In the genomic region with DNA sequence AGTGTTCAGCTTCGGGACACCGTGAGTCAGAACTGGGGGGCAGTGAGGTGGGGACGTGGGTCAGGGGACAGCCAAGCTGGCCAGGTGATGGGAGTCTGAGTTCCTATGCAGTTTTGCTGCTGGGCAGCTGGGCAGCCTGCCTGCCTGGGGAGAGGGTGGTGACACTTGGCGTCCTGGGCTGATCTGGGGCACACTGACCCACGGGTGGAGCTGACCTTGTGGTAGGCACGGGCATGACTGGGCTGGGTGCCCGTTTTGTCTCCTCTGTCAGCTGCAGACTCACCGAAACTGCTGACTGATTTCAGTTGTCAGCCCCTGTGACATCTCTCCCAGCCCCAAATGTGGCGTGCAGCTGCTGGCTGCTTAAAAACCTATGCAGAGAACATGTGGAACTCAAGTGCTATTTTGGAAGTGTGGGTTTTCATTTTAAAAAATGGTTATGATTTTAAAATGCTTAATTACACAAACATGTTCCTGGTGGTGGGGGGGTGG, we compare ENCODE assay signal across 9 cellular contexts. TPM values are rescaled to one million over a fixed set of nuclear protein-coding genes. Genes with fewer than 3 reads are reported as not detected.
DNase-seq lines count a peak whose midpoint lies in the region; ATAC-seq, FAIRE-seq and TF ChIP-seq lines count a peak whose summit lies in the region.
"Had no signal": no experiment of that assay in that cellular context is flagged by ENCODE, and none has a peak within 500 bp of the region (broad histone marks: within the 10 kb centered on the region; RNA-seq: fewer than 3 reads in every experiment).

No MANE protein-coding gene starts in this region.

- H3K9ac ChIP-seq in smooth muscle cell (ENCODE audit: low read depth): no peak overlapping the region

- H3K36me3 ChIP-seq in smooth muscle cell (ENCODE audit: low read depth): no peaks in the 10 kb centered on the region

- H3K4me1 ChIP-seq in smooth muscle cell (ENCODE audit: low read depth): peaks cover 36% of the 10 kb centered on the region

- no peaks in the 10 kb centered on the region for H3K27me3 ChIP-seq in smooth muscle cell (ENCODE audit: low read depth)

- TF ChIP-seq CTCF in GM13977 (IDR thresholded peaks at IDR 0.05; ENCODE audit: extremely low read depth, insufficient read depth, missing control alignments): no peak
- no peak for TF ChIP-seq CTCF in smooth muscle cell (IDR thresholded peaks at IDR 0.05; ENCODE audit: borderline replicate concordance, insufficient read depth, poor library complexity, severe bottlenecking)

- H3K4me3 ChIP-seq in smooth muscle cell: no peak overlapping the region

- peak overlapping the region; percentile 5 for H3K4me2 ChIP-seq in smooth muscle cell

- intact Hi-C loops in Right ventricle myocardium superior (cut with DNase I): no loop called here

- ATAC-seq in Right ventricle myocardium superior (ENCODE audit: poor library complexity): peak; percentile 95

- H3K9me3 ChIP-seq in smooth muscle cell (replicated peaks; ENCODE audit: low read depth): peaks cover 3% of the 10 kb centered on the region

- no peaks in the 10 kb centered on the region for H4K20me1 ChIP-seq in smooth muscle cell (ENCODE audit: low read depth)

- in situ Hi-C loops in GM13977 (cut with MboI; ENCODE audit: low pct_unique_long_range_greater_than_20kb, low sequenced_read_pairs, unreplicated experiment): loop anchor here (25.0 kb wide), 1 partner anchor 1514 kb away; no protein-coding TSS in a partner anchor

- DNase-seq in GM13977 (ENCODE audit: low spot score) (peak; percentile 69), H54 (ENCODE audit: insufficient read length, low spot score) (peak; percentile 41), NCI-H1694 (lab: John Stamatoyannopoulos, UW) (peak; percentile 25), Right ventricle myocardium superior (peak; percentile 93), smooth muscle cell (lab: John Stamatoyannopoulos, UW; ENCODE audit: unreplicated experiment) (no peak), DMS114 treated with DMSO at 0.1 percent for 48 hours (lab: John Stamatoyannopoulos, UW; ENCODE audit: unreplicated experiment) (no peak), NCI-H1436 treated with DMSO at 0.1 percent for 48 hours (lab: John Stamatoyannopoulos, UW) (no peak), NCI-H2227 treated with DMSO at 0.1 percent for 48 hours (lab: John Stamatoyannopoulos, UW) (no peak)
- DNase-seq: activated T-cell treated with anti-CD3 and anti-CD28 coated beads, Interleukin-2, amount 50 U/mL, for 4 hours had no signal

- FAIRE-seq in H54 (lab: Jason Lieb, UNC): peak; percentile 33

- H3K27ac ChIP-seq in smooth muscle cell (ENCODE audit: low read depth): no peak overlapping the region

- no peaks in the 10 kb centered on the region for H3F3A ChIP-seq in smooth muscle cell (ENCODE audit: low read depth)

- no peak overlapping the region for H2AFZ ChIP-seq in smooth muscle cell (ENCODE audit: low read depth)

- WGBS in smooth muscle cell (ENCODE audit: low lambda C conversion rate): 66% methylated on average over 9 of the region's 9 CpGs

- no peak for TF ChIP-seq POLR2A in H54 (IDR thresholded peaks at IDR 0.05; ENCODE audit: low read depth, low read length)

- peaks cover 18% of the 10 kb centered on the region for H3K79me2 ChIP-seq in smooth muscle cell (ENCODE audit: low read depth)

RNA-seq across cellular contexts. Expression of a gene that starts 32.6 kb away (rescaled TPM):
- total RNA-seq in Right ventricle myocardium superior: 12.2 TPM
- total RNA-seq in smooth muscle cell: 18.0 and 18.3 TPM in 2 replicates
- 17.5 and 23.0 TPM in 2 replicates for polyA plus RNA-seq in smooth muscle cell

RNA-seq across cellular contexts. Expression of a gene that starts 35.3 kb away (rescaled TPM):
- total RNA-seq in Right ventricle myocardium superior (9.0 TPM), smooth muscle cell (1.7 and 3.9 TPM in 2 replicates)
- polyA plus RNA-seq in smooth muscle cell: 4.3 and 7.3 TPM in 2 replicates

Comparison
In these comparisons a context has a peak if more than half of its experiments do, and no peak if none do; other contexts are left out.
1. DNase-seq: peak in GM13977 (single experiment), H54 (single experiment), NCI-H1694 (single experiment) and Right ventricle myocardium superior (single experiment); none in smooth muscle cell (single experiment), DMS114 treated with DMSO at 0.1 percent for 48 hours (single experiment), NCI-H1436 treated with DMSO at 0.1 percent for 48 hours (single experiment) and NCI-H2227 treated with DMSO at 0.1 percent for 48 hours (single experiment).